In genomic region chr16:72324578-72324977, GRCh38 we compare ENCODE assay signal across 27 cellular contexts.
"Had no signal": no experiment of that assay in that cellular context is flagged by ENCODE, and none has a peak within 500 bp of the region (broad histone marks: within the 10 kb centered on the region; RNA-seq: fewer than 3 reads in every experiment).

No MANE protein-coding gene starts in this region.

- H3K9me3 ChIP-seq: suprapubic skin, testis, thyroid gland, upper lobe of right lung, uterus, vagina had no signal

- H3K4me3 ChIP-seq: stomach, suprapubic skin, testis, thoracic aorta, thyroid gland, tibial artery, tibial nerve, transverse colon, upper lobe of left lung, upper lobe of right lung, uterus, vagina had no signal

- ATAC-seq: stimulated activated effector memory CD8-positive, alpha-beta T cell treated with anti-CD3 and anti-CD28 coated beads, Interleukin-12 subunit alpha, Interleukin-12 subunit beta, amount 100 ng/mL, for 72 hours; stimulated activated memory B cell treated with anti-CD40 and anti-IgM and Interleukin-4, amounts not matched to agents 10 μg/mL and 1 μg/mL and 100 μg/mL, for 72 hours; stimulated activated naive B cell treated with anti-CD40 and anti-IgM and Interleukin-4, amounts not matched to agents 10 μg/mL and 1 μg/mL and 100 μg/mL, for 72 hours; stimulated activated naive CD8-positive, alpha-beta T cell treated with anti-CD3 and anti-CD28 coated beads, Interleukin-15, amount 100 ng/mL, for 72 hours; stimulated activated naive CD8-positive, alpha-beta T cell treated with anti-CD3 and anti-CD28 coated beads, Interleukin-15, Interleukin-2, amounts not matched to agents 100 U/mL and 50 U/mL, for 24 hours; upper lobe of right lung had no signal

- H3K27ac ChIP-seq: stomach, suprapubic skin, testis, thoracic aorta, thyroid gland, tibial artery, tibial nerve, transverse colon, upper lobe of left lung, upper lobe of right lung, uterus, vagina had no signal

- FAIRE-seq: urothelium cell line had no signal

- DNase-seq: stimulated activated CD4-positive, alpha-beta T cell treated with anti-CD3 and anti-CD28 coated beads, Interleukin-2, amount 100 ng/mL, for 48 hours; stimulated activated CD4-positive, alpha-beta T cell treated with anti-CD3 and anti-CD28 coated beads, Interleukin-4, amount 100 ng/mL, for 1 hour; stimulated activated CD4-positive, alpha-beta T cell treated with anti-CD3 and anti-CD28 coated beads, Interleukin-4, amount 100 ng/mL, for 24 hours; stimulated activated CD4-positive, alpha-beta T cell treated with anti-CD3 and anti-CD28 coated beads, Interleukin-4, amount 100 ng/mL, for 4 hours; stimulated activated CD8-positive, alpha-beta memory T cell treated with anti-CD3 and anti-CD28 coated beads, Interleukin-4, amount 100 ng/mL, for 48 hours; stimulated activated naive B cell treated with anti-CD40 and anti-IgM and Interleukin-4, amounts not matched to agents 10 μg/mL and 1 μg/mL and 100 μg/mL, for 72 hours; stimulated activated naive CD4-positive, alpha-beta T cell; stimulated activated naive CD4-positive, alpha-beta T cell treated with Interleukin-2 at 50 U/mL for 16 hours; stimulated activated naive CD8-positive, alpha-beta T cell treated with anti-CD3 and anti-CD28 coated beads, Interleukin-15, amount 100 ng/mL, for 72 hours; stimulated activated naive CD8-positive, alpha-beta T cell treated with anti-CD3 and anti-CD28 coated beads, Interleukin-15, Interleukin-2, amounts not matched to agents 100 U/mL and 50 U/mL, for 24 hours; stomach; substantia nigra; testis; thyroid gland; tibial artery; transverse colon; trophoblast cell; upper lobe of right lung; uterus had no signal

- H3K4me1 ChIP-seq: stomach, suprapubic skin, testis, thyroid gland, tibial artery, tibial nerve, transverse colon, upper lobe of left lung, upper lobe of right lung, uterus, vagina had no signal

- H3K36me3 ChIP-seq: stomach, suprapubic skin, thoracic aorta, thyroid gland, tibial artery, tibial nerve, transverse colon, upper lobe of left lung, upper lobe of right lung, uterus, vagina had no signal

- H3K27me3 ChIP-seq: stomach, suprapubic skin, testis, thyroid gland, tibial artery, tibial nerve, transverse colon, upper lobe of left lung, upper lobe of right lung, uterus, vagina had no signal
